ENCODE assay signal across 8 cellular contexts in the genomic region with DNA sequence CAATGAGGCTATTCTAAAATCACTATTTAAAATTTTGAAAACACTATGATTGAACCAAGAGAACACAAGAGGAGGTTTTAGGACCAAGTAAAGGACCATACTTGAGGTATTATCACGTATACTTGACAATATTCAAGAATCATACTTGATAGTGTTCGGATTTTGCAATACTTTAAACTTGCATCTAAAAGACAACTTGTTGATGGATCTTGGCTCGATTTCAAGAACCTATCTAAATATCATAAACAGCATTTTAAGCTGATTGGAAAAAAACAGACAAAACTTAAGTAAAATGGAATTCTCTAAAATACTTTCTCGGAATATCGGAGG. TPM values are rescaled to one million over a fixed set of nuclear protein-coding genes. Genes with fewer than 3 reads are reported as not detected.
DNase-seq lines count a peak whose midpoint lies in the region; ATAC-seq and TF ChIP-seq lines count a peak whose summit lies in the region.

No MANE protein-coding gene starts in this region.

- 32% methylated on average over 2 of the region's 5 CpGs for WGBS in mesenchymal stem cell
- WGBS in aorta, 2 donors, result 27 to 28% methylated on average over 5 of the region's 5 CpGs

- H3K23ac ChIP-seq in mesenchymal stem cell (ENCODE audit: low read length in 2 of 2), result no peak overlapping the region

- H3K9me3 Mint-ChIP-seq in MCF 10A (ENCODE audit: unreplicated experiment), result no peaks in the 10 kb centered on the region

- CTCF ChIA-PET in MCF 10A (lab: Yijun Ruan, JAX), result interaction anchor here (0.5 to 0.8 kb wide), 2 partner anchors 26 to 107 kb away, joined by 3 to 4 read pairs; no protein-coding TSS in a partner anchor

- no peaks in the 10 kb centered on the region for H3K9me3 ChIP-seq in right atrium auricular region
- no peaks in the 10 kb centered on the region for H3K9me3 ChIP-seq in mesenchymal stem cell (ENCODE audit: control insufficient read depth, low read length)
- H3K9me3 ChIP-seq in aorta (ENCODE audit: control insufficient read depth, low read length), result no peaks in the 10 kb centered on the region

- peaks cover 23% of the 10 kb centered on the region for H3K4me1 Mint-ChIP-seq in MCF 10A (ENCODE audit: insufficient read depth, unreplicated experiment)

- H4K8ac ChIP-seq in mesenchymal stem cell (ENCODE audit: low read length), result no peak overlapping the region

- H2BK15ac ChIP-seq in mesenchymal stem cell (ENCODE audit: low read depth, poor library complexity, severe bottlenecking), result no peak overlapping the region

- no peak overlapping the region for H3K4ac ChIP-seq in mesenchymal stem cell (ENCODE audit: low read depth in 1 of 2, low read length in 2 of 2)

- no peak for DNase-seq in right atrium auricular region (ENCODE audit: low spot score)
- DNase-seq in cardiac septum (ENCODE audit: low spot score), result no peak
- DNase-seq in MCF 10A (ENCODE audit: unreplicated experiment), result no peak
- peak; percentile 9 for DNase-seq in mesenchymal stem cell
- DNase-seq in aorta, result no peak

- H3K4me3 ChIP-seq in right atrium auricular region (peak overlapping the region; percentile 81 to 84), mesenchymal stem cell (ENCODE audit: insufficient read depth in 1 of 2, low read depth in 1 of 2, low read length in 2 of 2) (peak overlapping the region in 1 of 2 experiments; percentile 81), aorta (ENCODE audit: low read length in 2 of 2) (peak overlapping the region; percentile 89 to 99)

- H3K4me2 ChIP-seq in mesenchymal stem cell (ENCODE audit: low read length, poor library complexity, severe bottlenecking), result peak overlapping the region; percentile 54

- BruUV-seq in MCF 10A (replicated peaks; lab: Mats Ljungman, UMichigan), result TSS peak; percentile 34

- H2BK12ac ChIP-seq in mesenchymal stem cell (ENCODE audit: low read length in 2 of 2), result no peak overlapping the region

- H3K27me3 ChIP-seq in right atrium auricular region, result no peaks in the 10 kb centered on the region
- no peaks in the 10 kb centered on the region for H3K27me3 ChIP-seq in mesenchymal stem cell (ENCODE audit: control insufficient read depth in 1 of 2, insufficient read depth in 1 of 2, low read length in 2 of 2)
- no peaks in the 10 kb centered on the region for H3K27me3 ChIP-seq in aorta (ENCODE audit: control insufficient read depth in 1 of 2, insufficient read depth in 2 of 2, low read length in 1 of 2)

- no peak overlapping the region for H2BK120ac ChIP-seq in mesenchymal stem cell (ENCODE audit: low read depth, low read length)

- peak overlapping the region; percentile 94 to 98 for H3K27ac ChIP-seq in right atrium auricular region
- H3K27ac ChIP-seq in mesenchymal stem cell (ENCODE audit: low read length, poor library complexity, severe bottlenecking), result no peak overlapping the region
- no peak overlapping the region for H3K27ac ChIP-seq in aorta (ENCODE audit: low read depth in 1 of 2, low read length in 2 of 2)

- POLR2A ChIA-PET in MCF 10A (lab: Yijun Ruan, JAX), result interaction anchor here (0.6 to 5.1 kb wide), 14 partner anchors 25 to 691 kb away, joined by 3 to 94 read pairs (median 4); no protein-coding TSS in a partner anchor

- intact Hi-C loops in cardiac septum (cut with DNase I), result loop anchor here (10.0 kb wide), 1 partner anchor 181 kb away; no protein-coding TSS in a partner anchor
- intact Hi-C loops in MCF 10A (cut with micrococcal nuclease), result loop anchor here (1.0 to 5.0 kb wide), 5 partner anchors 84 to 454 kb away; no protein-coding TSS in a partner anchor
- intact Hi-C loops in aorta (cut with DNase I), result loop anchor here (10.0 kb wide), 3 partner anchors 69 to 229 kb away; no protein-coding TSS in a partner anchor

- no peak overlapping the region for H3K18ac ChIP-seq in mesenchymal stem cell (ENCODE audit: low read depth in 1 of 2, low read length in 2 of 2)

- H3K79me1 ChIP-seq in mesenchymal stem cell (replicated peaks; ENCODE audit: low read length, poor library complexity, severe bottlenecking), result no peaks in the 10 kb centered on the region

- H4K91ac ChIP-seq in mesenchymal stem cell (ENCODE audit: low read length), result no peak overlapping the region

- H3K4me3 Mint-ChIP-seq in MCF 10A (ENCODE audit: unreplicated experiment), result peak overlapping the region; percentile 100

- H3K27ac Mint-ChIP-seq in MCF 10A (ENCODE audit: low read depth, unreplicated experiment), result peak overlapping the region; percentile 98

- no peak overlapping the region for H2BK5ac ChIP-seq in mesenchymal stem cell (ENCODE audit: low read depth, low read length, poor library complexity, severe bottlenecking)

- H3K36me3 Mint-ChIP-seq in MCF 10A (ENCODE audit: insufficient read depth, unreplicated experiment), result peaks cover 42% of the 10 kb centered on the region

- H3K27me3 Mint-ChIP-seq in MCF 10A (ENCODE audit: insufficient read depth, unreplicated experiment), result no peaks in the 10 kb centered on the region

- ATAC-seq in aorta (ENCODE audit: low FRiP score) (no peak), GM18909 (IDR thresholded peaks at IDR 0.05; ENCODE audit: poor library complexity, unreplicated experiment) (no peak), HG03196 (IDR thresholded peaks at IDR 0.05; ENCODE audit: unreplicated experiment) (no peak), GM21529 (IDR thresholded peaks at IDR 0.05; ENCODE audit: unreplicated experiment) (no peak)

- peak overlapping the region; percentile 87 for H3K9ac ChIP-seq in mesenchymal stem cell (ENCODE audit: low read length)

- no peaks in the 10 kb centered on the region for H3K36me3 ChIP-seq in right atrium auricular region
- H3K36me3 ChIP-seq in mesenchymal stem cell (ENCODE audit: control insufficient read depth in 1 of 2, insufficient read depth in 2 of 2, low read depth in 1 of 2, low read length in 2 of 2), result peaks cover 0 to 6% of the 10 kb centered on the region in 2 experiments
- H3K36me3 ChIP-seq in aorta (ENCODE audit: control insufficient read depth in 1 of 2, insufficient read depth in 2 of 2, low read length in 1 of 2), result no peaks in the 10 kb centered on the region

- peaks cover 0 to 42% of the 10 kb centered on the region in 2 donors for H3K4me1 ChIP-seq in right atrium auricular region
- no peaks in the 10 kb centered on the region for H3K4me1 ChIP-seq in mesenchymal stem cell (ENCODE audit: control insufficient read depth, insufficient read depth, low read depth, low read length)
- no peaks in the 10 kb centered on the region for H3K4me1 ChIP-seq in aorta (ENCODE audit: control insufficient read depth in 1 of 2, insufficient read depth in 2 of 2, low read length in 2 of 2)

- TF ChIP-seq CTCF in right atrium auricular region (IDR thresholded peaks at IDR 0.05) (no peak), MCF 10A (IDR thresholded peaks at IDR 0.05; ENCODE audit: unreplicated experiment) (no peak)

- no peak overlapping the region for H3K14ac ChIP-seq in mesenchymal stem cell (ENCODE audit: low read length in 2 of 2)

- no peak overlapping the region for H2AK5ac ChIP-seq in mesenchymal stem cell (ENCODE audit: low read length, severe bottlenecking)

- no peak overlapping the region for H2AFZ ChIP-seq in mesenchymal stem cell (ENCODE audit: low read depth, low read length)

RNA-seq across cellular contexts. Expression of gene NAMPT, which starts 1.3 kb away (rescaled TPM):
- total RNA-seq in right atrium auricular region (100 to 1,000 TPM; 143 to 194 TPM), cardiac septum (121 TPM), MCF 10A (2022) (379 and 392 TPM in 2 replicates), aorta (100 to 1,000 TPM; 237 to 534 TPM)
- 61.9 TPM for polyA plus RNA-seq in mesenchymal stem cell (2013, experiment 1 of 2)
- 63.3 TPM for polyA plus RNA-seq in mesenchymal stem cell (2013, experiment 2 of 2)
- polyA plus RNA-seq in aorta, result 10 to 100 TPM; 36.2 to 46.7 TPM

Comparison
In these comparisons a context has a peak if more than half of its experiments do, and no peak if none do; other contexts are left out.
1. H3K27ac ChIP-seq: peak in right atrium auricular region (2 of 2); none in mesenchymal stem cell (single experiment) and aorta (0 of 2).